17 cellular contexts compared by ENCODE assay signal in genomic region chr3:16388850-16389411, GRCh38.
DNase-seq lines count a peak whose midpoint lies in the region; ATAC-seq and TF ChIP-seq lines count a peak whose summit lies in the region.
"Had no signal": no experiment of that assay in that cellular context is flagged by ENCODE, and none has a peak within 500 bp of the region (broad histone marks: within the 10 kb centered on the region; RNA-seq: fewer than 3 reads in every experiment).

No MANE protein-coding gene starts in this region.

- H3K4me1 ChIP-seq in adipocyte (ENCODE audit: control insufficient read depth, insufficient read depth, low read length) (peaks cover 44% of the 10 kb centered on the region), heart right ventricle (peaks cover 0 to 68% (median 34%) of the 10 kb centered on the region in 9 donors), suprapubic skin (peaks cover 20% of the 10 kb centered on the region), A673 (ENCODE audit: insufficient read depth, low read length, poor library complexity, severe bottlenecking) (no peaks in the 10 kb centered on the region)
- H3K4me1 ChIP-seq in CD8-positive, alpha-beta T cell (ENCODE audit: insufficient read depth, low read length), result peaks cover 7% of the 10 kb centered on the region
- H3K4me1 ChIP-seq: SJCRH30 had no signal

- TF ChIP-seq CTCF in heart right ventricle (IDR thresholded peaks at IDR 0.05), result no peak
- no peak for TF ChIP-seq CTCF in suprapubic skin (IDR thresholded peaks at IDR 0.05)
- no peak for TF ChIP-seq CTCF in A673 (conservative IDR thresholded peaks at IDR 0.05; ENCODE audit: low read depth, low read length)
- no peak for TF ChIP-seq CTCF in CD8-positive, alpha-beta T cell (IDR thresholded peaks at IDR 0.05)

- H3K4me3 Mint-ChIP-seq in CD8-positive, alpha-beta T cell, result no peak overlapping the region
- H3K4me3 Mint-ChIP-seq: IgD-negative memory B cell; naive thymus-derived CD4-positive, alpha-beta T cell had no signal

- H3K9me3 ChIP-seq in adipocyte (ENCODE audit: control insufficient read depth, low read length) (no peaks in the 10 kb centered on the region), heart right ventricle (no peaks in the 10 kb centered on the region), suprapubic skin (no peaks in the 10 kb centered on the region), A673 (ENCODE audit: low read depth, low read length, poor library complexity, severe bottlenecking) (no peaks in the 10 kb centered on the region)
- no peaks in the 10 kb centered on the region for H3K9me3 ChIP-seq in CD8-positive, alpha-beta T cell (ENCODE audit: low read length)
- H3K9me3 ChIP-seq: SJCRH30 had no signal

- no TSS peak for BruUV-seq in A673 (replicated peaks; lab: Mats Ljungman, UMichigan)

- TF ChIP-seq EP300 in suprapubic skin (IDR thresholded peaks at IDR 0.05), result no peak

- H3K36me3 Mint-ChIP-seq in CD8-positive, alpha-beta T cell, result peaks cover 38% of the 10 kb centered on the region

- H3K4me3 ChIP-seq in adipocyte (ENCODE audit: low read length) (no peak overlapping the region), heart right ventricle (no peak overlapping the region), suprapubic skin (no peak overlapping the region), A673 (ENCODE audit: low read depth, low read length, poor library complexity, severe bottlenecking) (no peak overlapping the region)
- H3K4me3 ChIP-seq in CD8-positive, alpha-beta T cell (ENCODE audit: low read depth, low read length), result no peak overlapping the region
- H3K4me3 ChIP-seq: SJCRH30 had no signal

- no peak overlapping the region for H3K27ac Mint-ChIP-seq in CD8-positive, alpha-beta T cell

- H3K36me3 ChIP-seq in adipocyte (ENCODE audit: control insufficient read depth, insufficient read depth, low read length, severe bottlenecking) (no peaks in the 10 kb centered on the region), heart right ventricle (peaks cover 0 to 17% (median 0%) of the 10 kb centered on the region in 9 donors), suprapubic skin (no peaks in the 10 kb centered on the region), A673 (ENCODE audit: insufficient read depth, low read length, poor library complexity, severe bottlenecking) (no peaks in the 10 kb centered on the region)
- no peaks in the 10 kb centered on the region for H3K36me3 ChIP-seq in CD8-positive, alpha-beta T cell (ENCODE audit: insufficient read depth, low read length)
- H3K36me3 ChIP-seq: SJCRH30 had no signal

- CTCF ChIA-PET in A673 (lab: Charles Lee), result no interaction called here
- CTCF ChIA-PET in CD8-positive, alpha-beta T cell (lab: Charles Lee), result no interaction called here

- WGBS in heart right ventricle, 2 donors, result 66 to 69% methylated on average over 3 of the region's 3 CpGs
- 64% methylated on average over 3 of the region's 3 CpGs for WGBS in suprapubic skin

- H3K9ac ChIP-seq in adipocyte (ENCODE audit: low read length), result no peak overlapping the region

- no peaks in the 10 kb centered on the region for H3K27me3 Mint-ChIP-seq in CD8-positive, alpha-beta T cell (ENCODE audit: low read depth)
- H3K27me3 Mint-ChIP-seq: IgD-negative memory B cell; naive thymus-derived CD4-positive, alpha-beta T cell had no signal

- intact Hi-C loops in heart right ventricle (cut with DNase I), result no loop called here
- intact Hi-C loops in A673 (cut with micrococcal nuclease; ENCODE audit: unreplicated experiment), result no loop called here
- intact Hi-C loops in CD8-positive, alpha-beta T cell (cut with DNase I, micrococcal nuclease), result no loop called here

- POLR2A ChIA-PET in A673 (lab: Charles Lee; ENCODE audit: low non-redundant PET), result no interaction called here
- POLR2A ChIA-PET in CD8-positive, alpha-beta T cell (lab: Charles Lee), result no interaction called here

- peak in 3 of 8 donors; percentile 14 to 40 (median 16) for ATAC-seq in heart right ventricle
- ATAC-seq in CD8-positive, alpha-beta T cell, result no peak
- ATAC-seq: naive thymus-derived CD4-positive, alpha-beta T cell had no signal

- no peaks in the 10 kb centered on the region for H3K9me3 Mint-ChIP-seq in CD8-positive, alpha-beta T cell
- H3K9me3 Mint-ChIP-seq: IgD-negative memory B cell had no signal

- DNase-seq in DMS 273 (lab: John Stamatoyannopoulos, UW; ENCODE audit: unreplicated experiment), result peak; percentile 10
- no peak for DNase-seq in DMS 273 treated with DMSO at 0.1 percent for 48 hours (lab: John Stamatoyannopoulos, UW)
- peak; percentile 86 for DNase-seq in adipocyte (ENCODE audit: low read depth)
- DNase-seq in heart right ventricle, result no peak
- no peak for DNase-seq in suprapubic skin (ENCODE audit: low spot score in 2 of 2)
- DNase-seq in A673 (ENCODE audit: low spot score), result no peak
- no peak for DNase-seq in DMS153 treated with DMSO at 0.1 percent for 48 hours (lab: John Stamatoyannopoulos, UW; ENCODE audit: unreplicated experiment)
- DNase-seq in CD8-positive, alpha-beta T cell, result no peak
- DNase-seq: activated CD8-positive, alpha-beta memory T cell treated with anti-CD3 and anti-CD28 coated beads for 24 hours; activated naive CD4-positive, alpha-beta T cell treated with anti-CD3 and anti-CD28 coated beads, Interleukin-2, amount 50 U/mL, for 16 hours; Calu3; cerebellar nuclear complex; naive thymus-derived CD4-positive, alpha-beta T cell; NCI-H1105; SJCRH30 had no signal

- H3K27ac ChIP-seq in heart right ventricle, result peak overlapping the region in 7 of 10 donors; percentile 1 to 68 (median 39)
- peak overlapping the region; percentile 36 for H3K27ac ChIP-seq in suprapubic skin
- no peak overlapping the region for H3K27ac ChIP-seq in A673 (ENCODE audit: low read depth, low read length, poor library complexity, severe bottlenecking)
- H3K27ac ChIP-seq in CD8-positive, alpha-beta T cell (ENCODE audit: low read depth, low read length), result no peak overlapping the region
- H3K27ac ChIP-seq: 22Rv1, SJCRH30 had no signal

- peaks cover 54% of the 10 kb centered on the region for H3K4me1 Mint-ChIP-seq in CD8-positive, alpha-beta T cell (ENCODE audit: low read depth)

- TF ChIP-seq POLR2A in suprapubic skin (IDR thresholded peaks at IDR 0.05), result no peak

- no peaks in the 10 kb centered on the region for H3K27me3 ChIP-seq in adipocyte (replicated peaks; ENCODE audit: control insufficient read depth, insufficient read depth, low read length)
- no peaks in the 10 kb centered on the region for H3K27me3 ChIP-seq in heart right ventricle
- no peaks in the 10 kb centered on the region for H3K27me3 ChIP-seq in suprapubic skin
- no peaks in the 10 kb centered on the region for H3K27me3 ChIP-seq in A673 (replicated peaks; ENCODE audit: insufficient read depth, low read depth, low read length, poor library complexity)
- no peaks in the 10 kb centered on the region for H3K27me3 ChIP-seq in CD8-positive, alpha-beta T cell (ENCODE audit: insufficient read depth, low read length)
- H3K27me3 ChIP-seq: SJCRH30 had no signal

Comparison
In these comparisons a context has a peak if more than half of its experiments do, and no peak if none do; other contexts are left out.
1. DNase-seq: peak in DMS 273 (single experiment) and adipocyte (single experiment); none in DMS 273 treated with DMSO at 0.1 percent for 48 hours (single experiment), heart right ventricle (0 of 2), suprapubic skin (0 of 2), A673 (single experiment), DMS153 treated with DMSO at 0.1 percent for 48 hours (single experiment) and CD8-positive, alpha-beta T cell (0 of 7).
2. H3K27ac ChIP-seq: peak in heart right ventricle (7 of 10) and suprapubic skin (single experiment); none in A673 (single experiment) and CD8-positive, alpha-beta T cell (single experiment).